2 cellular contexts compared by ENCODE assay signal in the genomic region with DNA sequence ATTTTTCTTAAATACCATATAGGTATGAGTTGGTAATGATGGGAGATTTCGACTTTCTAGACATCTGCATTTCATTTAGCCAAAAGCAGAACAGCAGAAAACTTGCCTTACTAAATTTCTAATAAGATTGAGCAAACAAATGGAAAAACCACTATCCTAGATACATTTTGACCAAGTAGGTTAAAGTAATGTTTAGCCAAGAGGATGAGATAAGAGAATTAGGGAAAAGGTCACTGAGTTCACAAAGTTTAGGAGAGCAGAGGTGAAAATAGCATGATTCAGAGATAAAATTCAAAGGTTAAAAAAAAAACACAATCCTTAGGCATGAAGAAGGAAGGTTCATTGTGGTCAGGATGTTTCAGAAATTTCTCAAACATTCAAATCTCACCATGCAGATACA.
TF ChIP-seq lines count a peak whose summit lies in the region.

No MANE protein-coding gene starts in this region.

TF ChIP-seq in A549, 52 proteins besides CTCF, POLR2A, EP300 and RAD21:
- no peak for TF ChIP-seq FOSL2 (IDR thresholded peaks at IDR 0.05)
- TF ChIP-seq FOSL2 (CRISPR knock-in tag; IDR thresholded peaks at IDR 0.05) = no peak
- peak; percentile 20; the same call in 1 of the 2 replicates for TF ChIP-seq GATA3 (IDR thresholded peaks at IDR 0.05; ENCODE audit: borderline replicate concordance)
- TF ChIP-seq NPAS2 (CRISPR knock-in tag; IDR thresholded peaks at IDR 0.05; ENCODE audit: borderline replicate concordance) = no peak
- TF ChIP-seq, protein P1, sequence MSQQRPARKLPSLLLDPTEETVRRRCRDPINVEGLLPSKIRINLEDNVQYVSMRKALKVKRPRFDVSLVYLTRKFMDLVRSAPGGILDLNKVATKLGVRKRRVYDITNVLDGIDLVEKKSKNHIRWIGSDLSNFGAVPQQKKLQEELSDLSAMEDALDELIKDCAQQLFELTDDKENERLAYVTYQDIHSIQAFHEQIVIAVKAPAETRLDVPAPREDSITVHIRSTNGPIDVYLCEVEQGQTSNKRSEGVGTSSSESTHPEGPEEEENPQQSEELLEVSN (IDR thresholded peaks at IDR 0.05; ENCODE audit: borderline replicate concordance, low read depth) = no peak
- TF ChIP-seq SREBF2 (IDR thresholded peaks at IDR 0.05) = no peak
- TF ChIP-seq ZSCAN20 (CRISPR knock-in tag; IDR thresholded peaks at IDR 0.05) = no peak
TF ChIP-seq in A549: peak in this region for 1.

TF ChIP-seq in HepG2, 621 proteins besides CTCF, POLR2A, EP300 and RAD21:
- TF ChIP-seq NR2F6 (IDR thresholded peaks at IDR 0.05) (peak; percentile 29; the same call in 1 of the 2 replicates), NR2F6 (CRISPR knock-in tag; IDR thresholded peaks at IDR 0.05) (no peak), ZMYM4 (CRISPR knock-in tag; IDR thresholded peaks at IDR 0.05) (no peak), PPARG (CRISPR knock-in tag; conservative IDR thresholded peaks at IDR 0.05) (peak; percentile 84), MTF2 (CRISPR knock-in tag; IDR thresholded peaks at IDR 0.05; ENCODE audit: borderline replicate concordance) (no peak), RXRB (CRISPR knock-in tag; IDR thresholded peaks at IDR 0.05; ENCODE audit: borderline replicate concordance) (peak; percentile 44; the same call in 1 of the 2 replicates), RARA (CRISPR knock-in tag; IDR thresholded peaks at IDR 0.05) (0 out of 2 replicates have a peak, but pooled peaks have one; percentile 51)
